1 cellular context compared by ENCODE assay signal in genomic region chr1:46300673-46301405, GRCh38.
TF ChIP-seq lines count a peak whose summit lies in the region.

No MANE protein-coding gene starts in this region.

TF ChIP-seq in liver, 16 proteins besides CTCF, POLR2A, EP300 and RAD21 (continued from another document):
- no peak for TF ChIP-seq NR2F2 (IDR thresholded peaks at IDR 0.05)
- no peak for TF ChIP-seq SP1 (IDR thresholded peaks at IDR 0.05)
- no peak for TF ChIP-seq GABPA (IDR thresholded peaks at IDR 0.05 in 1 of 2, conservative IDR thresholded peaks at IDR 0.05 in 1 of 2)
- TF ChIP-seq RXRA (IDR thresholded peaks at IDR 0.05): no peak
- no peak for TF ChIP-seq HNF4A (conservative IDR thresholded peaks at IDR 0.05)
- TF ChIP-seq FOXA1 (IDR thresholded peaks at IDR 0.05): no peak
- TF ChIP-seq TAF1 (conservative IDR thresholded peaks at IDR 0.05): no peak
